In genomic region chr16:85289760-85290625, GRCh38 we compare ENCODE assay signal across 26 cellular contexts.
A peak's percentile ranks its signal among the peaks of the same experiment; 100 is the strongest.
DNase-seq lines count a peak whose midpoint lies in the region; TF ChIP-seq lines count a peak whose summit lies in the region.
"Had no signal": no experiment of that assay in that cellular context is flagged by ENCODE, and none has a peak within 500 bp of the region (broad histone marks: within the 10 kb centered on the region; RNA-seq: fewer than 3 reads in every experiment).

No MANE protein-coding gene starts in this region.

- H3K27me3 ChIP-seq in adrenal gland (no peaks in the 10 kb centered on the region), layer of hippocampus (ENCODE audit: control insufficient read depth, insufficient read depth, low read length) (no peaks in the 10 kb centered on the region), skeletal muscle tissue (ENCODE audit: control insufficient read depth in 3 of 3, insufficient read depth in 3 of 3, low read length in 3 of 3) (no peaks in the 10 kb centered on the region), spleen (replicated peaks in 1 of 7) (no peaks in the 10 kb centered on the region)
- H3K27me3 ChIP-seq: upper lobe of left lung had no signal

- H3K9me3 ChIP-seq in adrenal gland (replicated peaks in 1 of 3), result no peaks in the 10 kb centered on the region
- H3K9me3 ChIP-seq in skeletal muscle tissue (ENCODE audit: control insufficient read depth in 3 of 3, low read length in 3 of 3), result no peaks in the 10 kb centered on the region
- H3K9me3 ChIP-seq in spleen, result no peaks in the 10 kb centered on the region
- H3K9me3 ChIP-seq: left ventricle myocardium inferior, upper lobe of left lung had no signal

- intact Hi-C loops in adrenal gland (cut with DNase I) (loop anchor here in 1 of 2 donors (10.0 kb wide), 1 partner anchor 325 kb away; the partner anchor contains the start of gene GSE1), spleen (cut with DNase I; ENCODE audit: low total_unique reads) (no loop called here)

- peak overlapping the region in 2 of 3 donors; percentile 8 to 16 for H3K9ac ChIP-seq in skeletal muscle tissue (ENCODE audit: low read depth in 1 of 3, low read length in 3 of 3)

- H3K4me1 Mint-ChIP-seq in HFFc6 (ENCODE audit: low read depth), result peaks cover 23% of the 10 kb centered on the region
- H3K4me1 Mint-ChIP-seq: stimulated activated naive CD8-positive, alpha-beta T cell treated with anti-CD3 and anti-CD28 coated beads, Interleukin-15, amount 100 ng/mL, for 72 hours had no signal

- H3K4me3 ChIP-seq in adrenal gland (no peak overlapping the region), skeletal muscle tissue (ENCODE audit: low read length in 3 of 3) (no peak overlapping the region), spleen (no peak overlapping the region)
- H3K4me3 ChIP-seq: left ventricle myocardium inferior, upper lobe of left lung had no signal

- H3K36me3 ChIP-seq in adrenal gland (replicated peaks in 1 of 2) (no peaks in the 10 kb centered on the region), skeletal muscle tissue (ENCODE audit: control insufficient read depth in 3 of 3, insufficient read depth in 3 of 3, low read length in 3 of 3) (no peaks in the 10 kb centered on the region), spleen (no peaks in the 10 kb centered on the region)
- H3K36me3 ChIP-seq: left ventricle myocardium inferior, upper lobe of left lung had no signal

- DNase-seq in HFFc6 (no peak), adrenal gland (peak in 2 of 7 donors; percentile 54 to 61), SW480 (ENCODE audit: low spot score) (no peak), spleen (no peak)
- DNase-seq in effector CD8-positive, alpha-beta T cell (lab: John Stamatoyannopoulos, UW), result no peak
- no peak for DNase-seq in stimulated activated CD4-positive, alpha-beta T cell treated with anti-CD3 and anti-CD28 coated beads, Interleukin-4, amount 100 ng/mL, for 1 hour
- DNase-seq: ACHN; activated naive CD4-positive, alpha-beta T cell treated with Interleukin-2 at 50 U/mL for 16 hours; activated T-cell treated with anti-CD3 and anti-CD28 coated beads, Interleukin-2, amount 50 U/mL, for 4 hours; cerebellar nuclear complex; effector CD4-positive, alpha-beta T cell; foreskin melanocyte; hippocampal formation; KBM-7; left ventricle myocardium inferior; midbrain; MM.1S; NCI-H146; NCI-H510A treated with DMSO at 0.1 percent for 48 hours; nephron progenitor cell; stimulated activated CD4-positive, alpha-beta T cell treated with anti-CD3 and anti-CD28 coated beads, Interleukin-12 subunit alpha, Interleukin-12 subunit beta, amount 100 ng/mL, for 4 hours; stimulated activated naive CD8-positive, alpha-beta T cell treated with anti-CD3 and anti-CD28 coated beads, Interleukin-15, amount 100 ng/mL, for 72 hours; upper lobe of left lung had no signal

- no peak overlapping the region for H3K4me3 Mint-ChIP-seq in HFFc6
- H3K4me3 Mint-ChIP-seq: activated T-cell treated with anti-CD3 and anti-CD28 coated beads, Interleukin-2, amount 50 U/mL, for 4 hours; nephron progenitor cell; stimulated activated naive CD8-positive, alpha-beta T cell treated with anti-CD3 and anti-CD28 coated beads, Interleukin-15, amount 100 ng/mL, for 72 hours had no signal

- H3K36me3 Mint-ChIP-seq in HFFc6 (ENCODE audit: low read depth), result no peaks in the 10 kb centered on the region

- peaks cover 38 to 79% of the 10 kb centered on the region in 2 donors for H3K4me1 ChIP-seq in adrenal gland (replicated peaks in 1 of 2)
- peaks cover 30 to 55% (median 44%) of the 10 kb centered on the region in 3 donors for H3K4me1 ChIP-seq in skeletal muscle tissue (ENCODE audit: control insufficient read depth in 3 of 3, insufficient read depth in 3 of 3, low read length in 3 of 3)
- peaks cover 14 to 57% (median 36%) of the 10 kb centered on the region in 6 donors for H3K4me1 ChIP-seq in spleen

- no peak for TF ChIP-seq POLR2A in adrenal gland (IDR thresholded peaks at IDR 0.05)
- TF ChIP-seq POLR2A in spleen (IDR thresholded peaks at IDR 0.05), result no peak

- TF ChIP-seq CTCF in HFFc6 (IDR thresholded peaks at IDR 0.05), result 0 out of 2 replicates have a peak, but pooled peaks have one; percentile 16
- TF ChIP-seq CTCF in adrenal gland (IDR thresholded peaks at IDR 0.05), result peak in 1 of 6 experiments; percentile 13
- TF ChIP-seq CTCF in spleen (IDR thresholded peaks at IDR 0.05 in 8 of 11, conservative IDR thresholded peaks at IDR 0.05 in 3 of 11), result no peak

- no peaks in the 10 kb centered on the region for H3K9me3 Mint-ChIP-seq in HFFc6
- H3K9me3 Mint-ChIP-seq: activated T-cell treated with anti-CD3 and anti-CD28 coated beads, Interleukin-2, amount 50 U/mL, for 4 hours; nephron progenitor cell; stimulated activated naive CD8-positive, alpha-beta T cell treated with anti-CD3 and anti-CD28 coated beads, Interleukin-15, amount 100 ng/mL, for 72 hours had no signal

- WGBS in adrenal gland, 4 donors, result 55 to 72% (median 65%) methylated on average over 14 to 21 of the region's 21 CpGs
- 69 to 80% (median 73%) methylated on average over 19 to 21 of the region's 21 CpGs for WGBS in spleen, 5 donors

- peak overlapping the region in 3 of 5 donors; percentile 51 to 94 (median 82) for H3K27ac ChIP-seq in adrenal gland
- peak overlapping the region; percentile 96 for H3K27ac ChIP-seq in layer of hippocampus (ENCODE audit: low read depth, low read length)
- no peak overlapping the region for H3K27ac ChIP-seq in skeletal muscle tissue (ENCODE audit: low read depth, low read length)
- no peak overlapping the region for H3K27ac ChIP-seq in spleen
- H3K27ac ChIP-seq: C4-2B had no signal

- H3K27me3 Mint-ChIP-seq in HFFc6 (ENCODE audit: insufficient read depth), result peaks cover 8% of the 10 kb centered on the region; the same call in 1 of the 2 replicates
- H3K27me3 Mint-ChIP-seq: stimulated activated naive CD8-positive, alpha-beta T cell treated with anti-CD3 and anti-CD28 coated beads, Interleukin-15, amount 100 ng/mL, for 72 hours had no signal

- H3K27ac Mint-ChIP-seq in HFFc6, result no peak overlapping the region
- H3K27ac Mint-ChIP-seq: nephron progenitor cell had no signal

Comparison
In these comparisons a context has a peak if more than half of its experiments do, and no peak if none do; other contexts are left out.
1. H3K27ac ChIP-seq: peak in adrenal gland (3 of 5) and layer of hippocampus (single experiment); none in skeletal muscle tissue (single experiment) and spleen (0 of 8).